Comparison of ENCODE assay signal across 23 cellular contexts in the genomic region with DNA sequence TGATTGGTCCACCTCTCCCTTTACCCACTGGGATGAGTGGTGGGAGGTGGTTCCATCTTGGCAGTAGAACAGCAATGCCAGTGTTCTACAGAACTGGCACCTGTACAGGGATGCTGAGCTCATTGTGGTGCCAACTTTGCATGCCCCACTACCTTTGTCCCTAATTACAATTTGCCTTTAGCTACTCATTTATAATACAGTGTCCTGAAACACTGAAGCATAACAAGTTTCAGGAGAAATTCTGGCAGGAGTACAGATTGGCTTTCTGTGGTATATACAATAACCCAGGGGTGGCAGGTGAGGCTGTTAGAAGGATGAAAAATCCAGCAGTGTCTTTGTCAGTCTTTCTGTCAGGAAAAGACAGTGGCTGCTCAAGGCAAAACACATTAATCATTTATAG.
"Had no signal": no experiment of that assay in that cellular context is flagged by ENCODE, and none has a peak within 500 bp of the region (broad histone marks: within the 10 kb centered on the region; RNA-seq: fewer than 3 reads in every experiment).

No MANE protein-coding gene starts in this region.

- H3K27ac ChIP-seq: adrenal gland, body of pancreas, left ventricle myocardium inferior, skin epidermis, thoracic aorta, uterus had no signal

- DNase-seq: activated CD4-positive, alpha-beta memory T cell treated with anti-CD3 and anti-CD28 coated beads for 36 hours; activated CD4-positive, alpha-beta T cell treated with anti-CD3 and anti-CD28 coated beads, Interleukin-2, amount 10 ng/mL, durations not matched to agents 24 days and 14 days; activated CD4-positive, CD25-positive, alpha-beta regulatory T cell treated with anti-CD3 and anti-CD28 coated beads, Interleukin-2, amount 50 U/mL, for 72 hours; activated CD8-positive, alpha-beta memory T cell treated with anti-CD3 and anti-CD28 coated beads, Interleukin-2, amount 50 U/mL, for 4 hours; activated effector memory CD4-positive, alpha-beta T cell treated with anti-CD3 and anti-CD28 coated beads, Interleukin-2, amount 50 U/mL, for 16 hours; activated naive CD4-positive, alpha-beta T cell treated with anti-CD3 and anti-CD28 coated beads for 36 hours; activated naive CD8-positive, alpha-beta T cell treated with anti-CD3 and anti-CD28 coated beads for 36 hours; activated T-cell treated with anti-CD3 and anti-CD28 coated beads, Interleukin-2, amount 50 U/mL, for 1 hour; adrenal gland; aorta; body of pancreas; dermis blood vessel endothelial cell; effector CD8-positive, alpha-beta T cell; left ventricle myocardium inferior; mucosa of descending colon; stimulated activated CD4-positive, alpha-beta T cell treated with anti-CD3 and anti-CD28 coated beads, Interleukin-4, amount 100 ng/mL, for 24 hours; uterus had no signal

- H3K9me3 ChIP-seq: adrenal gland, body of pancreas, left ventricle myocardium inferior, mucosa of descending colon, thoracic aorta, uterus had no signal

- H3K27me3 ChIP-seq: adrenal gland, body of pancreas, uterus had no signal

- H3K4me3 ChIP-seq: adrenal gland, body of pancreas, left ventricle myocardium inferior, lung, mucosa of descending colon, skin epidermis, thoracic aorta, uterus had no signal

- ATAC-seq: body of pancreas; mucosa of descending colon; natural killer cell treated with Interleukin-12 subunit alpha and Interleukin-12 subunit beta and Interleukin-15 and Interleukin-18, amount 100 ng/mL, for 72 hours; sciatic nerve; stimulated activated effector memory CD8-positive, alpha-beta T cell treated with anti-CD3 and anti-CD28 coated beads, Interleukin-12 subunit alpha, Interleukin-12 subunit beta, amount 100 ng/mL, for 72 hours had no signal

- H3K4me1 ChIP-seq: adrenal gland, body of pancreas, left ventricle myocardium inferior, uterus had no signal

- H3K36me3 ChIP-seq: adrenal gland, left ventricle myocardium inferior, thoracic aorta, uterus had no signal
